In the genomic region with DNA sequence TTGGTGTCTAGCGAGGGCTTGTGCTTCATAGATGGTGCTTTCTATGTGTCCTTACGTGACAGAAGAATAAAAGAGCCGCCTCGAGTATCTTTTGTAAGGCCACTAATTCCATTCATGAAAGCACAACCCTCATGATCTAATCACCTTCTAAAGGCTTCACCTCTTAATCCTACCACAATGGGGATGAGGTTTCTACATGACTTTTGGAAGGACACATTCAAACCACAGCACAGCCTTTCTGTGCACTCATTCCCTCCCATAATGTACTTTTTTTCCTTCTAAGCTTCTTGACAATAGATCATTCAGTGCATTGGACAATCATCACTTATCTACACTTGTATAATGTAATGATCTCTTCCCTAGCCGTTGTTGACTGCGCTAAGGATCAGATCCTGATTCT, we compare ENCODE assay signal across 6 cellular contexts.
"Had no signal": no experiment of that assay in that cellular context is flagged by ENCODE, and none has a peak within 500 bp of the region (broad histone marks: within the 10 kb centered on the region; RNA-seq: fewer than 3 reads in every experiment).

No MANE protein-coding gene starts in this region.

- FAIRE-seq: HTR-8/SVneo had no signal

- H3K4me3 Mint-ChIP-seq: H9 had no signal

- H3K27ac ChIP-seq: GM23248 had no signal

- H3K4me3 ChIP-seq: GM23248 had no signal

- H2AFZ ChIP-seq: GM23248 had no signal

- H3K27ac Mint-ChIP-seq: H9 had no signal

- H3K9ac ChIP-seq: GM23248 had no signal

- H3K9me3 Mint-ChIP-seq: H9 had no signal

- DNase-seq: GM23248, GOT3, H9, HCEC 1CT, IMR-90 had no signal
